In genomic region chr19:43640424-43640757, GRCh38 we compare ENCODE assay signal across 8 cellular contexts. TPM values are rescaled to one million over a fixed set of nuclear protein-coding genes. Genes with fewer than 3 reads are reported as not detected.
DNase-seq lines count a peak whose midpoint lies in the region; ATAC-seq and TF ChIP-seq lines count a peak whose summit lies in the region.

No MANE protein-coding gene starts in this region.

- peak overlapping the region in 3 of 8 donors; percentile 38 to 56 (median 39) for H3K27ac Mint-ChIP-seq in CD8-positive, alpha-beta memory T cell
- H3K27ac Mint-ChIP-seq in progenitor cell of endocrine pancreas: peak overlapping the region; percentile 78

- H3K4me3 ChIP-seq in CD8-positive, alpha-beta memory T cell (ENCODE audit: low read length): peak overlapping the region; percentile 63
- H3K4me3 ChIP-seq in fibroblast of villous mesenchyme (ENCODE audit: low read depth, low read length): peak overlapping the region; percentile 62

- H3K9me3 Mint-ChIP-seq in CD8-positive, alpha-beta memory T cell: no peaks in the 10 kb centered on the region
- H3K9me3 Mint-ChIP-seq in progenitor cell of endocrine pancreas (ENCODE audit: low read depth): no peaks in the 10 kb centered on the region

- POLR2A ChIA-PET in CD8-positive, alpha-beta memory T cell (lab: Charles Lee): no interaction called here

- no peaks in the 10 kb centered on the region for H3K36me3 Mint-ChIP-seq in CD8-positive, alpha-beta memory T cell
- H3K36me3 Mint-ChIP-seq in progenitor cell of endocrine pancreas (ENCODE audit: insufficient read depth): peaks cover 2% of the 10 kb centered on the region

- peaks cover 6 to 21% (median 9%) of the 10 kb centered on the region in 3 donors for H3K4me1 Mint-ChIP-seq in CD8-positive, alpha-beta memory T cell
- peaks cover 23% of the 10 kb centered on the region for H3K4me1 Mint-ChIP-seq in progenitor cell of endocrine pancreas (ENCODE audit: low read depth)

- H3K4me1 ChIP-seq in CD8-positive, alpha-beta memory T cell (ENCODE audit: insufficient read depth, low read length): peaks cover 12% of the 10 kb centered on the region

- TF ChIP-seq CTCF in VCaP (conservative IDR thresholded peaks at IDR 0.05) (no peak), fibroblast of villous mesenchyme (IDR thresholded peaks at IDR 0.05; ENCODE audit: insufficient read depth, low read depth, low read length) (no peak), progenitor cell of endocrine pancreas (IDR thresholded peaks at IDR 0.05; ENCODE audit: unreplicated experiment) (no peak)

- no peaks in the 10 kb centered on the region for H3K36me3 ChIP-seq in CD8-positive, alpha-beta memory T cell (ENCODE audit: insufficient read depth, low read length)

- CTCF ChIA-PET in CD8-positive, alpha-beta memory T cell (lab: Charles Lee): no interaction called here

- H3K27ac ChIP-seq in CD8-positive, alpha-beta memory T cell (ENCODE audit: low read depth, low read length): no peak overlapping the region
- peak overlapping the region; percentile 65; the same call in 1 of the 2 replicates for H3K27ac ChIP-seq in VCaP

- DNase-seq in CD8-positive, alpha-beta memory T cell: no peak
- DNase-seq in fibroblast of villous mesenchyme (ENCODE audit: low read depth) (no peak), progenitor cell of endocrine pancreas (ENCODE audit: low spot score, unreplicated experiment) (no peak), left lobe of liver (ENCODE audit: low spot score) (no peak), cerebellar cortex (ENCODE audit: low spot score) (no peak)

- H3K27me3 ChIP-seq in CD8-positive, alpha-beta memory T cell (ENCODE audit: insufficient read depth, low read length, poor library complexity, severe bottlenecking): peaks cover 15% of the 10 kb centered on the region

- H3K9me3 ChIP-seq in CD8-positive, alpha-beta memory T cell (ENCODE audit: low read length): no peaks in the 10 kb centered on the region

- peak overlapping the region; percentile 42 to 87 (median 79) for H3K4me3 Mint-ChIP-seq in CD8-positive, alpha-beta memory T cell
- peak overlapping the region; percentile 79 for H3K4me3 Mint-ChIP-seq in progenitor cell of endocrine pancreas (ENCODE audit: low read depth)

- H3K27me3 Mint-ChIP-seq in CD8-positive, alpha-beta memory T cell: peaks cover 20 to 46% of the 10 kb centered on the region in 2 donors
- H3K27me3 Mint-ChIP-seq in progenitor cell of endocrine pancreas: peaks cover 23% of the 10 kb centered on the region

- no peak for ATAC-seq in GM21390 (IDR thresholded peaks at IDR 0.05; ENCODE audit: unreplicated experiment)
- ATAC-seq in left lobe of liver: no peak
- ATAC-seq in GM18502 (IDR thresholded peaks at IDR 0.05; ENCODE audit: poor library complexity, unreplicated experiment): no peak

RNA-seq across cellular contexts. Expression of gene CADM4, which starts 0.7 kb away (rescaled TPM):
- total RNA-seq in CD8-positive, alpha-beta memory T cell: under 1 TPM; 0.24 to 0.57 TPM
- polyA plus RNA-seq in CD8-positive, alpha-beta memory T cell: not detected
- total RNA-seq in fibroblast of villous mesenchyme: 7.7 and 22.0 TPM in 2 replicates
- total RNA-seq in progenitor cell of endocrine pancreas: 60.9 and 71.6 TPM in 2 replicates
- 5.1 TPM for total RNA-seq in left lobe of liver

RNA-seq across cellular contexts. Expression of gene ZNF428, which starts 21.0 kb away (rescaled TPM):
- total RNA-seq in CD8-positive, alpha-beta memory T cell: 10 to 100 TPM; 23.6 to 23.8 TPM
- 22.0 TPM for polyA plus RNA-seq in CD8-positive, alpha-beta memory T cell
- total RNA-seq in fibroblast of villous mesenchyme: 25.0 and 31.9 TPM in 2 replicates
- total RNA-seq in progenitor cell of endocrine pancreas: 87.5 and 88.9 TPM in 2 replicates
- total RNA-seq in left lobe of liver: 15.7 TPM

RNA-seq across cellular contexts. Expression of gene SRRM5, which starts 28.5 kb away (rescaled TPM):
- total RNA-seq in CD8-positive, alpha-beta memory T cell: under 1 TPM; 0.24 to 0.58 TPM
- 0.26 TPM for polyA plus RNA-seq in CD8-positive, alpha-beta memory T cell
- total RNA-seq in fibroblast of villous mesenchyme: under 0.01 TPM in 2 replicates
- 0.64 and 0.79 TPM in 2 replicates for total RNA-seq in progenitor cell of endocrine pancreas
- total RNA-seq in left lobe of liver: 0.35 TPM

RNA-seq across cellular contexts. Expression of gene PLAUR, which starts 29.6 kb away (rescaled TPM):
- 1 to 10 TPM; 2.7 to 5.0 TPM for total RNA-seq in CD8-positive, alpha-beta memory T cell
- 3.8 TPM for polyA plus RNA-seq in CD8-positive, alpha-beta memory T cell
- total RNA-seq in fibroblast of villous mesenchyme (56.6 and 76.3 TPM in 2 replicates), progenitor cell of endocrine pancreas (10.5 and 12.5 TPM in 2 replicates), left lobe of liver (3.4 TPM)

RNA-seq across cellular contexts. Expression of gene ZNF576, which starts 44.0 kb away (rescaled TPM):
- total RNA-seq in CD8-positive, alpha-beta memory T cell: 10 to 100 TPM; 19.5 to 20.9 TPM
- polyA plus RNA-seq in CD8-positive, alpha-beta memory T cell: 9.3 TPM
- 9.0 and 9.9 TPM in 2 replicates for total RNA-seq in fibroblast of villous mesenchyme
- 15.4 and 15.5 TPM in 2 replicates for total RNA-seq in progenitor cell of endocrine pancreas
- total RNA-seq in left lobe of liver: 7.7 TPM
